Comparison of ENCODE assay signal across 19 cellular contexts in genomic region chr3:104578558-104578957, GRCh38.
DNase-seq lines count a peak whose midpoint lies in the region; ATAC-seq lines count a peak whose summit lies in the region.
"Had no signal": no experiment of that assay in that cellular context is flagged by ENCODE, and none has a peak within 500 bp of the region (broad histone marks: within the 10 kb centered on the region; RNA-seq: fewer than 3 reads in every experiment).

No MANE protein-coding gene starts in this region.

- CTCF ChIA-PET in activated CD4-positive, alpha-beta memory T cell treated with anti-CD3 and anti-CD28 coated beads for 36 hours (lab: Charles Lee) = no interaction called here

- no peak overlapping the region for H3K4me3 ChIP-seq in Karpas-422 (ENCODE audit: low read length)

- peaks cover 16% of the 10 kb centered on the region; the same call in 1 of the 2 replicates for H3K9me3 ChIP-seq in Karpas-422 (ENCODE audit: low read length)

- in situ Hi-C loops in SK-MEL-5 (cut with HindIII; ENCODE audit: low pct_unique_long_range_greater_than_20kb, low sequenced_read_pairs) = no loop called here

- no peaks in the 10 kb centered on the region for H3K79me2 ChIP-seq in Karpas-422 (ENCODE audit: low read length)

- no peaks in the 10 kb centered on the region for H3K9me2 ChIP-seq in Karpas-422 (replicated peaks; ENCODE audit: insufficient read depth, low read length)
- H3K9me2 ChIP-seq: SK-N-SH had no signal

- peaks cover 22% of the 10 kb centered on the region for H3K4me1 ChIP-seq in Karpas-422 (ENCODE audit: low read length)

- peaks cover 11% of the 10 kb centered on the region for H3K27me3 Mint-ChIP-seq in activated CD4-positive, alpha-beta memory T cell treated with anti-CD3 and anti-CD28 coated beads for 36 hours

- H3K4me1 Mint-ChIP-seq in activated CD4-positive, alpha-beta memory T cell treated with anti-CD3 and anti-CD28 coated beads for 36 hours (ENCODE audit: low read depth) = no peaks in the 10 kb centered on the region
- H3K4me1 Mint-ChIP-seq: CD14-positive monocyte had no signal

- intact Hi-C loops in activated CD4-positive, alpha-beta memory T cell treated with anti-CD3 and anti-CD28 coated beads for 36 hours (cut with micrococcal nuclease) = no loop called here

- DNase-seq in NCI-H748 (lab: John Stamatoyannopoulos, UW; ENCODE audit: unreplicated experiment) (peak; percentile 2), NCI-H748 treated with DMSO at 0.1 percent for 48 hours (lab: John Stamatoyannopoulos, UW) (no peak), Karpas-422 (peak; percentile 51), SK-MEL-5 (ENCODE audit: low read depth, low spot score) (peak; percentile 6), activated gamma-delta T cell treated with Interleukin-2 at 50 U/mL for 16 hours (no peak), SW480 (ENCODE audit: low spot score) (no peak)
- no peak for DNase-seq in activated CD4-positive, alpha-beta memory T cell treated with anti-CD3 and anti-CD28 coated beads for 36 hours
- DNase-seq: H7, IMR-90, NCI-H1048, NCI-H1417 treated with DMSO at 0.1 percent for 48 hours, NCI-H187 treated with DMSO at 0.1 percent for 48 hours, NCI-H774, PC-3, RPMI8226, SHP77 treated with DMSO at 0.1 percent for 48 hours, SK-N-SH had no signal

- H3K27ac Mint-ChIP-seq in activated CD4-positive, alpha-beta memory T cell treated with anti-CD3 and anti-CD28 coated beads for 36 hours = no peak overlapping the region
- H3K27ac Mint-ChIP-seq: CD14-positive monocyte had no signal

- no peak overlapping the region for H2AFZ ChIP-seq in Karpas-422 (ENCODE audit: low read length)

- H4K20me1 ChIP-seq in Karpas-422 (ENCODE audit: insufficient read depth, low read depth, low read length) = no peaks in the 10 kb centered on the region

- POLR2A ChIA-PET in activated CD4-positive, alpha-beta memory T cell treated with anti-CD3 and anti-CD28 coated beads for 36 hours (lab: Charles Lee) = no interaction called here

- ATAC-seq in HG02981 (IDR thresholded peaks at IDR 0.05; ENCODE audit: unreplicated experiment) = no peak
- ATAC-seq: PC-3 had no signal

- H3K27ac ChIP-seq in Karpas-422 (ENCODE audit: low read length) = no peak overlapping the region

- H3K4me2 ChIP-seq in Karpas-422 (ENCODE audit: low read depth, low read length, poor library complexity, severe bottlenecking) = no peak overlapping the region
- H3K4me2 ChIP-seq: SK-N-SH had no signal

- H3K9ac ChIP-seq in Karpas-422 (ENCODE audit: low read length) = no peak overlapping the region
- H3K9ac ChIP-seq: SK-N-SH had no signal

- H3K36me3 ChIP-seq in Karpas-422 (ENCODE audit: insufficient read depth, low read length) = no peaks in the 10 kb centered on the region; the same call in 1 of the 2 replicates

- H3K9me3 Mint-ChIP-seq in activated CD4-positive, alpha-beta memory T cell treated with anti-CD3 and anti-CD28 coated beads for 36 hours = peaks cover 37% of the 10 kb centered on the region

- peaks cover 9% of the 10 kb centered on the region for H3K36me3 Mint-ChIP-seq in activated CD4-positive, alpha-beta memory T cell treated with anti-CD3 and anti-CD28 coated beads for 36 hours
- H3K36me3 Mint-ChIP-seq: CD14-positive monocyte had no signal

- H3K27me3 ChIP-seq in Karpas-422 (ENCODE audit: low read length) = no peaks in the 10 kb centered on the region

- H3K4me3 Mint-ChIP-seq in activated CD4-positive, alpha-beta memory T cell treated with anti-CD3 and anti-CD28 coated beads for 36 hours = no peak overlapping the region
- H3K4me3 Mint-ChIP-seq: CD14-positive monocyte had no signal

Comparison
In these comparisons a context has a peak if more than half of its experiments do, and no peak if none do; other contexts are left out.
1. DNase-seq: peak in NCI-H748 (single experiment), Karpas-422 (single experiment) and SK-MEL-5 (single experiment); none in NCI-H748 treated with DMSO at 0.1 percent for 48 hours (single experiment), activated gamma-delta T cell treated with Interleukin-2 at 50 U/mL for 16 hours (single experiment), activated CD4-positive, alpha-beta memory T cell treated with anti-CD3 and anti-CD28 coated beads for 36 hours (single experiment) and SW480 (single experiment).